In the genomic region with DNA sequence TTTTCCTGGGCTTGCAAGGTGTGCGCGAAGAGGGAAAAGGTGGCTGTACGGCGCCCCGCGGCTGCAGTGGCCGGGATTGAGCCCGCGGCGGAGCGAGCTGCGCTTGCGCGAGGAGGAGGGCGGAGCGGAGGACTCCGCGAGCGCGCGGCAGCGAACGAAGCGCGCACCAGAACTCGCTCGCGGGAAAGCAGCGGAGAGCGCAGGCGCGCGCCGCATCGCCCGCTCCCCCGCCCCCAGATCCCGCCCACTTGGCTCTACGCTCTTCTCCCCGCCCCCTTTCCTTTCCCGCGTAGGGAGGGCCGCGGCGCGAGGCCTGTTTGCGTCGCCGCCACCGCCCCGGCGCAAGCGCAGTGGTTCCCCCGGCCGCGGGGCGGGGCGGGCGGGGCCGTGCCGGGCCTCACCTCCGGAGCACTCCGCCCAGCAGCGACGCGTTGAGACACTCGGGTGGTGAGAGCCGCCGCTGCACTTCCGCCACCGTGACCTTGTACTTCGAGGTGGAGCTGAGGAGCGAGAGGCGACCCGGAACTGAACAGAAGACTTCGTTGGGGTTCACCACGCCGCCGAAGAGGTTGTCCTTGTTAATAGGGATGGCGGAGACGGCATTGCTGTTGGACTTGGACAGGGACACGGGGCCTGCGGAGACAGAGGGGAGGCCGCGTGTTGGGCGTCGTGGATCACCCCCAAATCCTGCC, we compare ENCODE assay signal across 8 cellular contexts. TPM values are rescaled to one million over a fixed set of nuclear protein-coding genes. Genes with fewer than 3 reads are reported as not detected.
A peak's percentile ranks its signal among the peaks of the same experiment; 100 is the strongest.
DNase-seq lines count a peak whose midpoint lies in the region; ATAC-seq and TF ChIP-seq lines count a peak whose summit lies in the region.

No MANE protein-coding gene starts in this region.

- H3K36me3 Mint-ChIP-seq in T-cell = peaks cover under 1% of the 10 kb centered on the region

- in situ Hi-C loops in GM13977 (cut with MboI; ENCODE audit: low pct_unique_long_range_greater_than_20kb, low sequenced_read_pairs, unreplicated experiment) = loop anchor here (25.0 kb wide), 1 partner anchor 867 kb away; no protein-coding TSS in a partner anchor

- peak overlapping the region; percentile 28 to 67 for H3K27ac Mint-ChIP-seq in T-cell

- no peaks in the 10 kb centered on the region for H3K36me3 ChIP-seq in right atrium auricular region

- peak; percentile 99 for DNase-seq in GM13977 (ENCODE audit: low spot score)
- DNase-seq in NCI-H1436 (lab: John Stamatoyannopoulos, UW) = peak; percentile 97
- peak; percentile 52 to 87 (median 78) for DNase-seq in T-cell
- DNase-seq in amniotic stem cell (lab: John Stamatoyannopoulos, UW) = peak; percentile 86
- peak; percentile 73 for DNase-seq in right atrium auricular region (ENCODE audit: low spot score)
- peak; percentile 96 for DNase-seq in retina
- no peak for DNase-seq in cerebellar nuclear complex (lab: John Stamatoyannopoulos, UW)

- peaks cover 12 to 14% of the 10 kb centered on the region in 2 donors for H3K27me3 ChIP-seq in right atrium auricular region

- H3K9me3 ChIP-seq in right atrium auricular region = no peaks in the 10 kb centered on the region

- peak; percentile 69 for TF ChIP-seq CTCF in GM13977 (IDR thresholded peaks at IDR 0.05; ENCODE audit: extremely low read depth, insufficient read depth, missing control alignments)
- TF ChIP-seq CTCF in right atrium auricular region (IDR thresholded peaks at IDR 0.05) = peak in 1 of 2 donors; percentile 57

- peak; percentile 95 for ATAC-seq in HG02798 (IDR thresholded peaks at IDR 0.05; ENCODE audit: poor library complexity, unreplicated experiment)
- ATAC-seq in T-cell (replicated peaks in 1 of 4) = peak; percentile 87 to 91 (median 90)

- peaks cover 36 to 49% of the 10 kb centered on the region in 2 donors for H3K27me3 Mint-ChIP-seq in T-cell

- peaks cover 2 to 16% (median 10%) of the 10 kb centered on the region in 3 donors for H3K4me1 Mint-ChIP-seq in T-cell

- peaks cover 8 to 44% (median 25%) of the 10 kb centered on the region in 3 donors for H3K9me3 Mint-ChIP-seq in T-cell

- peak overlapping the region; percentile 42 to 51 for H3K4me3 ChIP-seq in right atrium auricular region

- POLR2A ChIA-PET in T-cell (lab: Charles Lee) = no interaction called here

- CTCF ChIA-PET in T-cell (lab: Charles Lee) = interaction anchor here in 1 of 2 donors (0.6 kb wide), 1 partner anchor 325 kb away, joined by 3 read pairs; no protein-coding TSS in a partner anchor

- H3K27ac ChIP-seq in right atrium auricular region = peak overlapping the region in 1 of 2 donors; percentile 32

- peak overlapping the region; percentile 72 to 80 (median 75) for H3K4me3 Mint-ChIP-seq in T-cell

- H3K4me1 ChIP-seq in right atrium auricular region = peaks cover 0 to 14% of the 10 kb centered on the region in 2 donors

RNA-seq across cellular contexts. Expression of gene TFAP2A, which starts 10.6 kb away (rescaled TPM):
- total RNA-seq in T-cell (under 1 TPM in 3 of 5 donors, not detected in 2; 0.15 to 0.69 (median 0.28) TPM), right atrium auricular region (under 1 TPM in 1 of 2 donors, not detected in 1; 0.12 TPM)

Comparison
In these comparisons a context has a peak if more than half of its experiments do, and no peak if none do; other contexts are left out.
1. DNase-seq: peak in GM13977 (single experiment), NCI-H1436 (single experiment), T-cell (34 of 34), amniotic stem cell (single experiment), right atrium auricular region (single experiment) and retina (single experiment); none in cerebellar nuclear complex (0 of 2).